In genomic region chr14:97382616-97383226, GRCh38 we compare ENCODE assay signal across 19 cellular contexts.
DNase-seq lines count a peak whose midpoint lies in the region; ATAC-seq and TF ChIP-seq lines count a peak whose summit lies in the region.
"Had no signal": no experiment of that assay in that cellular context is flagged by ENCODE, and none has a peak within 500 bp of the region (broad histone marks: within the 10 kb centered on the region; RNA-seq: fewer than 3 reads in every experiment).

No MANE protein-coding gene starts in this region.

- 22 to 45% methylated on average over 1 to 3 of the region's 5 CpGs for WGBS in endodermal cell (ENCODE audit: insufficient coverage in 1 of 2, insufficient read length in 1 of 2), 2 experiments

- no peak for TF ChIP-seq POLR2A in erythroblast (IDR thresholded peaks at IDR 0.05; ENCODE audit: low read length)

- no peak overlapping the region for H3K4me3 Mint-ChIP-seq in endodermal cell
- H3K4me3 Mint-ChIP-seq: B cell had no signal

- no peak overlapping the region for H3K9ac ChIP-seq in endodermal cell (ENCODE audit: extremely low read depth, low read length, poor library complexity, severe bottlenecking)

- no peak overlapping the region for H3K27ac Mint-ChIP-seq in endodermal cell
- H3K27ac Mint-ChIP-seq: B cell had no signal

- TF ChIP-seq CTCF in endodermal cell (conservative IDR thresholded peaks at IDR 0.05) = no peak

- H3K4me3 ChIP-seq in endodermal cell (ENCODE audit: low read length) = no peak overlapping the region
- H3K4me3 ChIP-seq in effector memory CD4-positive, alpha-beta T cell (ENCODE audit: insufficient read depth, low read depth, low read length, poor library complexity, severe bottlenecking) = no peak overlapping the region

- peak; percentile 41 for ATAC-seq in GM18909 (IDR thresholded peaks at IDR 0.05; ENCODE audit: poor library complexity, unreplicated experiment)
- ATAC-seq: HCT116 had no signal

- H3K27ac ChIP-seq in endodermal cell (ENCODE audit: low read depth, low read length) = no peak overlapping the region
- H3K27ac ChIP-seq in effector memory CD4-positive, alpha-beta T cell (ENCODE audit: insufficient read depth, low read length, poor library complexity, severe bottlenecking) = no peak overlapping the region
- H3K27ac ChIP-seq: 22Rv1 had no signal

- H3K4me1 Mint-ChIP-seq in endodermal cell = peaks cover 52% of the 10 kb centered on the region
- H3K4me1 Mint-ChIP-seq: B cell had no signal

- peak in 2 of 3 experiments; percentile 10 to 66 for DNase-seq in NCI-H1417 (lab: John Stamatoyannopoulos, UW)
- no peak for DNase-seq in NCI-H1417 treated with DMSO at 0.1 percent for 48 hours (lab: John Stamatoyannopoulos, UW)
- DNase-seq in NCI-H128 (lab: John Stamatoyannopoulos, UW; ENCODE audit: unreplicated experiment) = peak; percentile 15
- peak; percentile 11 for DNase-seq in endodermal cell
- DNase-seq in effector memory CD4-positive, alpha-beta T cell = no peak
- no peak for DNase-seq in GF-D8 (lab: John Stamatoyannopoulos, UW)
- DNase-seq in erythroblast (lab: John Stamatoyannopoulos, UW) = no peak
- DNase-seq: DMS79 treated with DMSO at 0.1 percent for 48 hours, NCI-H1092 treated with DMSO at 0.1 percent for 48 hours, NCI-H2081, NCI-H226, NCI-H69, OCI-M1, SHP77 treated with DMSO at 0.1 percent for 48 hours, T1000 had no signal

- no peaks in the 10 kb centered on the region for H3K36me3 Mint-ChIP-seq in endodermal cell (ENCODE audit: low read depth)

- no peaks in the 10 kb centered on the region for H3K9me3 ChIP-seq in endodermal cell (ENCODE audit: control insufficient read depth, low read length)
- H3K9me3 ChIP-seq in effector memory CD4-positive, alpha-beta T cell (ENCODE audit: control insufficient read depth, low read length) = no peaks in the 10 kb centered on the region

- H3K27me3 ChIP-seq in endodermal cell (ENCODE audit: control insufficient read depth, insufficient read depth, low read length, poor library complexity, severe bottlenecking) = no peaks in the 10 kb centered on the region
- no peaks in the 10 kb centered on the region for H3K27me3 ChIP-seq in effector memory CD4-positive, alpha-beta T cell (replicated peaks; ENCODE audit: control insufficient read depth, insufficient read depth, low read length, poor library complexity, severe bottlenecking)

- peaks cover 4% of the 10 kb centered on the region for H3K27me3 Mint-ChIP-seq in endodermal cell (ENCODE audit: insufficient read depth)

- H3K4me1 ChIP-seq in endodermal cell (ENCODE audit: control insufficient read depth, insufficient read depth, low read length) = no peaks in the 10 kb centered on the region
- peaks cover 30% of the 10 kb centered on the region for H3K4me1 ChIP-seq in effector memory CD4-positive, alpha-beta T cell (ENCODE audit: control insufficient read depth, insufficient read depth, low read length, poor library complexity, severe bottlenecking)

- no peaks in the 10 kb centered on the region for H3K36me3 ChIP-seq in endodermal cell (ENCODE audit: control insufficient read depth, insufficient read depth, low read length)
- no peaks in the 10 kb centered on the region for H3K36me3 ChIP-seq in effector memory CD4-positive, alpha-beta T cell (ENCODE audit: control insufficient read depth, insufficient read depth, low read length)

- H3K9me3 Mint-ChIP-seq in endodermal cell = no peaks in the 10 kb centered on the region

Comparison
In these comparisons a context has a peak if more than half of its experiments do, and no peak if none do; other contexts are left out.
1. DNase-seq: peak in NCI-H1417 (2 of 3), NCI-H128 (single experiment) and endodermal cell (single experiment); none in NCI-H1417 treated with DMSO at 0.1 percent for 48 hours (single experiment), effector memory CD4-positive, alpha-beta T cell (0 of 3), GF-D8 (single experiment) and erythroblast (0 of 2).